ENCODE assay signal across 27 cellular contexts in genomic region chr4:145287351-145287750, GRCh38.
"Had no signal": no experiment of that assay in that cellular context is flagged by ENCODE, and none has a peak within 500 bp of the region (broad histone marks: within the 10 kb centered on the region; RNA-seq: fewer than 3 reads in every experiment).

No MANE protein-coding gene starts in this region.

- H3K27ac ChIP-seq: colonic mucosa, epithelial cell of prostate, foreskin keratinocyte, gastroesophageal sphincter, heart left ventricle, hepatocyte, neutrophil, pancreas, suprapubic skin, vagina had no signal

- H3K4me2 ChIP-seq: hepatocyte, smooth muscle cell had no signal

- DNase-seq: colonic mucosa; effector CD8-positive, alpha-beta T cell; endodermal cell; foreskin keratinocyte; heart left ventricle; kidney; mucosa of descending colon; naive thymus-derived CD8-positive, alpha-beta T cell; pancreas; stimulated activated CD4-positive, alpha-beta T cell treated with anti-CD3 and anti-CD28 coated beads, Interleukin-12 subunit alpha, Interleukin-12 subunit beta, amount 100 ng/mL, for 4 hours; stimulated activated CD4-positive, alpha-beta T cell treated with anti-CD3 and anti-CD28 coated beads, Interleukin-1b, Interleukin-23, amount 100 ng/mL, for 48 hours; stimulated activated CD4-positive, alpha-beta T cell treated with anti-CD3 and anti-CD28 coated beads, Interleukin-4, amount 100 ng/mL, for 1 hour; stimulated activated CD8-positive, alpha-beta memory T cell treated with anti-CD3 and anti-CD28 coated beads, Interleukin-4, amount 100 ng/mL, for 48 hours; stimulated activated naive CD4-positive, alpha-beta T cell; stimulated activated naive CD8-positive, alpha-beta T cell treated with anti-CD3 and anti-CD28 coated beads, Interleukin-15, amount 100 ng/mL, for 72 hours; trophoblast cell had no signal

- H2AFZ ChIP-seq: hepatocyte had no signal

- FAIRE-seq: pancreas had no signal

- H3K79me2 ChIP-seq: hepatocyte had no signal

- H3K9me3 ChIP-seq: colonic mucosa, heart left ventricle, mucosa of descending colon, neutrophil, pancreas, suprapubic skin had no signal

- H3K4me1 ChIP-seq: colonic mucosa, pancreas, suprapubic skin, vagina had no signal

- H3K4me3 ChIP-seq: colonic mucosa, gastroesophageal sphincter, heart left ventricle, hepatocyte, lung, mucosa of descending colon, pancreas, smooth muscle cell, suprapubic skin, vagina had no signal

- H3K36me3 ChIP-seq: colonic mucosa, gastroesophageal sphincter, heart left ventricle, neutrophil, pancreas, suprapubic skin, vagina had no signal

- H3K27me3 ChIP-seq: colonic mucosa, foreskin keratinocyte, gastroesophageal sphincter, heart left ventricle, hepatocyte, neutrophil, pancreas, suprapubic skin, vagina had no signal

- ATAC-seq: esophagus mucosa; foreskin keratinocyte; gastroesophageal sphincter; heart left ventricle; left lobe of liver; mucosa of descending colon; naive thymus-derived CD8-positive, alpha-beta T cell; pancreas; sciatic nerve; stimulated activated naive CD8-positive, alpha-beta T cell treated with anti-CD3 and anti-CD28 coated beads, Interleukin-15, amount 100 ng/mL, for 72 hours had no signal
